Comparison of ENCODE assay signal across 9 cellular contexts in genomic region chr7:22082553-22082885, GRCh38.
DNase-seq lines count a peak whose midpoint lies in the region; ATAC-seq and TF ChIP-seq lines count a peak whose summit lies in the region.
"Had no signal": no experiment of that assay in that cellular context is flagged by ENCODE, and none has a peak within 500 bp of the region (broad histone marks: within the 10 kb centered on the region; RNA-seq: fewer than 3 reads in every experiment).

No MANE protein-coding gene starts in this region.

- H2AFZ ChIP-seq in MM.1S (ENCODE audit: low read length): peak overlapping the region; percentile 92
- H2AFZ ChIP-seq in neural cell (ENCODE audit: low read depth, low read length): peak overlapping the region; percentile 46

- peaks cover 1% of the 10 kb centered on the region for H3K4me1 Mint-ChIP-seq in T-helper 2 cell treated with Interferon-gamma antibody and Interleukin-4, amounts not matched to agents 5 μg/mL and 100 μg/mL, for 36 hours (ENCODE audit: low read depth)
- peaks cover 10% of the 10 kb centered on the region for H3K4me1 Mint-ChIP-seq in endodermal cell

- no peaks in the 10 kb centered on the region for H3F3A ChIP-seq in MM.1S (ENCODE audit: insufficient read depth, low read length)
- H3F3A ChIP-seq in neural cell (ENCODE audit: insufficient read depth, low read length, poor library complexity, severe bottlenecking): no peaks in the 10 kb centered on the region

- WGBS in endodermal cell (ENCODE audit: insufficient coverage in 1 of 2, insufficient read length in 1 of 2), 2 experiments: 14 to 19% methylated on average over 8 to 10 of the region's 10 CpGs

- TF ChIP-seq EP300 in neural cell (conservative IDR thresholded peaks at IDR 0.05; ENCODE audit: poor library complexity, severe bottlenecking): no peak

- peak overlapping the region; percentile 80 for H3K4me3 Mint-ChIP-seq in T-helper 2 cell treated with Interferon-gamma antibody and Interleukin-4, amounts not matched to agents 5 μg/mL and 100 μg/mL, for 36 hours
- peak overlapping the region; percentile 66 for H3K4me3 Mint-ChIP-seq in endodermal cell

- ATAC-seq in GM21526 (IDR thresholded peaks at IDR 0.05; ENCODE audit: low FRiP score, unreplicated experiment): no peak

- H3K27ac Mint-ChIP-seq in T-helper 2 cell treated with Interferon-gamma antibody and Interleukin-4, amounts not matched to agents 5 μg/mL and 100 μg/mL, for 36 hours: no peak overlapping the region
- peak overlapping the region; percentile 91 for H3K27ac Mint-ChIP-seq in endodermal cell
- H3K27ac Mint-ChIP-seq: activated naive CD4-positive, alpha-beta T cell treated with anti-CD3 and anti-CD28 coated beads, Interleukin-2, amount 50 U/mL, for 72 hours had no signal

- H3K27me3 ChIP-seq in MM.1S (replicated peaks; ENCODE audit: insufficient read depth, low read length) (no peaks in the 10 kb centered on the region), endodermal cell (ENCODE audit: control insufficient read depth, insufficient read depth, low read length, poor library complexity, severe bottlenecking) (peaks cover 28% of the 10 kb centered on the region), neural cell (ENCODE audit: insufficient read depth, low read depth, low read length) (no peaks in the 10 kb centered on the region)

- peak overlapping the region; percentile 95 for H3K4me2 ChIP-seq in MM.1S (ENCODE audit: low read depth, low read length)
- peak overlapping the region; percentile 65 for H3K4me2 ChIP-seq in neural cell (ENCODE audit: low read length)

- peak overlapping the region; percentile 90 for H3K4me3 ChIP-seq in MM.1S (ENCODE audit: low read length)
- peak overlapping the region; percentile 80 for H3K4me3 ChIP-seq in endodermal cell (ENCODE audit: low read length)
- H3K4me3 ChIP-seq in neural cell (ENCODE audit: low read length): peak overlapping the region; percentile 81

- TF ChIP-seq RAD21 in neural cell (conservative IDR thresholded peaks at IDR 0.05): no peak

- no peaks in the 10 kb centered on the region for H4K20me1 ChIP-seq in MM.1S (ENCODE audit: insufficient read depth, low read length)
- H4K20me1 ChIP-seq in neural cell (ENCODE audit: insufficient read depth): no peaks in the 10 kb centered on the region

- H3K36me3 ChIP-seq in MM.1S (replicated peaks; ENCODE audit: insufficient read depth, low read length) (no peaks in the 10 kb centered on the region), endodermal cell (ENCODE audit: control insufficient read depth, insufficient read depth, low read length) (no peaks in the 10 kb centered on the region), neural cell (ENCODE audit: insufficient read depth, low read length) (no peaks in the 10 kb centered on the region)

- H3K79me2 ChIP-seq in MM.1S (ENCODE audit: low read length) (no peaks in the 10 kb centered on the region), neural cell (replicated peaks; ENCODE audit: insufficient read depth, low read length) (no peaks in the 10 kb centered on the region)

- H3K9ac ChIP-seq in MM.1S (ENCODE audit: low read length): peak overlapping the region; percentile 30; the same call in 1 of the 2 replicates
- no peak overlapping the region for H3K9ac ChIP-seq in endodermal cell (ENCODE audit: extremely low read depth, low read length, poor library complexity, severe bottlenecking)
- H3K9ac ChIP-seq in neural cell (ENCODE audit: low read length): peak overlapping the region; percentile 70

- no peak for DNase-seq in T-helper 2 cell treated with Interferon-gamma antibody and Interleukin-4, amounts not matched to agents 5 μg/mL and 100 μg/mL, for 36 hours (ENCODE audit: low spot score)
- DNase-seq in T-helper 2 cell (no peak), MM.1S (no peak), endodermal cell (no peak), kidney tubule cell (ENCODE audit: low spot score) (no peak), UCSD-AML1 (lab: John Stamatoyannopoulos, UW; ENCODE audit: unreplicated experiment) (no peak)

- no peak for TF ChIP-seq CTCF in MM.1S (IDR thresholded peaks at IDR 0.05; ENCODE audit: low read length)
- TF ChIP-seq CTCF in endodermal cell (conservative IDR thresholded peaks at IDR 0.05): no peak
- TF ChIP-seq CTCF in neural cell (IDR thresholded peaks at IDR 0.05; ENCODE audit: poor library complexity, severe bottlenecking): no peak

- H3K27ac ChIP-seq in MM.1S (ENCODE audit: low read length): no peak overlapping the region
- no peak overlapping the region for H3K27ac ChIP-seq in endodermal cell (ENCODE audit: low read depth, low read length)
- H3K27ac ChIP-seq in neural cell (ENCODE audit: low read length): peak overlapping the region; percentile 60

- H3K27me3 Mint-ChIP-seq in T-helper 2 cell treated with Interferon-gamma antibody and Interleukin-4, amounts not matched to agents 5 μg/mL and 100 μg/mL, for 36 hours (ENCODE audit: low read depth): peaks cover 53% of the 10 kb centered on the region
- peaks cover 39% of the 10 kb centered on the region for H3K27me3 Mint-ChIP-seq in endodermal cell (ENCODE audit: insufficient read depth)

- no peaks in the 10 kb centered on the region for H3K36me3 Mint-ChIP-seq in T-helper 2 cell treated with Interferon-gamma antibody and Interleukin-4, amounts not matched to agents 5 μg/mL and 100 μg/mL, for 36 hours (ENCODE audit: low read depth)
- H3K36me3 Mint-ChIP-seq in endodermal cell (ENCODE audit: low read depth): no peaks in the 10 kb centered on the region
- H3K36me3 Mint-ChIP-seq: activated naive CD4-positive, alpha-beta T cell treated with anti-CD3 and anti-CD28 coated beads, Interleukin-2, amount 50 U/mL, for 72 hours had no signal

- no peaks in the 10 kb centered on the region for H3K9me3 Mint-ChIP-seq in T-helper 2 cell treated with Interferon-gamma antibody and Interleukin-4, amounts not matched to agents 5 μg/mL and 100 μg/mL, for 36 hours
- H3K9me3 Mint-ChIP-seq in endodermal cell: peaks cover 19% of the 10 kb centered on the region
- H3K9me3 Mint-ChIP-seq: activated naive CD4-positive, alpha-beta T cell treated with anti-CD3 and anti-CD28 coated beads, Interleukin-2, amount 50 U/mL, for 72 hours had no signal

- H3K4me1 ChIP-seq in MM.1S (ENCODE audit: low read length): peaks cover 6% of the 10 kb centered on the region; the same call in 1 of the 2 replicates
- H3K4me1 ChIP-seq in endodermal cell (ENCODE audit: control insufficient read depth, insufficient read depth, low read length): no peaks in the 10 kb centered on the region

- H3K9me2 ChIP-seq in MM.1S (replicated peaks; ENCODE audit: insufficient read depth, low read length) (no peaks in the 10 kb centered on the region), neural cell (ENCODE audit: insufficient read depth, low read length) (no peaks in the 10 kb centered on the region)

- H3K9me3 ChIP-seq in MM.1S (replicated peaks; ENCODE audit: insufficient read depth, low read length) (no peaks in the 10 kb centered on the region), endodermal cell (ENCODE audit: control insufficient read depth, low read length) (peaks cover 13% of the 10 kb centered on the region), neural cell (ENCODE audit: low read length) (no peaks in the 10 kb centered on the region)

TF ChIP-seq in neural cell, 6 proteins besides CTCF, POLR2A, EP300 and RAD21:
- TF ChIP-seq MXI1 (conservative IDR thresholded peaks at IDR 0.05; ENCODE audit: poor library complexity, severe bottlenecking): no peak
- TF ChIP-seq REST (IDR thresholded peaks at IDR 0.05; ENCODE audit: borderline replicate concordance): no peak
- no peak for TF ChIP-seq POLR2AphosphoS5 (IDR thresholded peaks at IDR 0.05)
- TF ChIP-seq TAF1 (IDR thresholded peaks at IDR 0.05; ENCODE audit: low read depth): no peak
- TF ChIP-seq EZH2 (IDR thresholded peaks at IDR 0.05; ENCODE audit: borderline replicate concordance, insufficient read depth, low read length, poor library complexity, severe bottlenecking): no peak
- no peak for TF ChIP-seq SMC3 (conservative IDR thresholded peaks at IDR 0.05; ENCODE audit: poor library complexity)
TF ChIP-seq in neural cell: peak in this region for 0.
